8 cellular contexts compared by ENCODE assay signal in genomic region chr1:205284420-205285144, GRCh38. TPM values are rescaled to one million over a fixed set of nuclear protein-coding genes. Genes with fewer than 3 reads are reported as not detected.
DNase-seq lines count a peak whose midpoint lies in the region; ATAC-seq and TF ChIP-seq lines count a peak whose summit lies in the region.

No MANE protein-coding gene starts in this region.

- POLR2A ChIA-PET in activated CD8-positive, alpha-beta T cell treated with anti-CD3 and anti-CD28 coated beads for 36 hours (lab: Charles Lee): interaction anchor here (0.7 to 10.4 kb wide), 6 partner anchors 11 to 348 kb away, joined by 3 to 158 read pairs (median 3); partner anchors contain the start of genes ELK4 and NUAK2

- peaks cover 3% of the 10 kb centered on the region for H3K9me3 Mint-ChIP-seq in activated CD8-positive, alpha-beta T cell treated with anti-CD3 and anti-CD28 coated beads for 36 hours

- no peak overlapping the region for H3K4me3 ChIP-seq in dorsolateral prefrontal cortex
- no peak overlapping the region for H3K4me3 ChIP-seq in right lobe of liver

- H3K36me3 ChIP-seq in right lobe of liver: no peaks in the 10 kb centered on the region

- TF ChIP-seq CTCF in activated CD8-positive, alpha-beta T cell treated with anti-CD3 and anti-CD28 coated beads for 36 hours (IDR thresholded peaks at IDR 0.05): no peak
- TF ChIP-seq CTCF in dorsolateral prefrontal cortex (IDR thresholded peaks at IDR 0.05 in 54 of 56, conservative IDR thresholded peaks at IDR 0.05 in 2 of 56; ENCODE audit: low read depth in 1 of 56, partially characterized antibody in 56 of 56) (peak in 29 of 56 donors; percentile 1 to 52 (median 26)), right lobe of liver (IDR thresholded peaks at IDR 0.05) (no peak)

- no peak for TF ChIP-seq POLR2A in right lobe of liver (IDR thresholded peaks at IDR 0.05)

- CTCF ChIA-PET in activated CD8-positive, alpha-beta T cell treated with anti-CD3 and anti-CD28 coated beads for 36 hours (lab: Charles Lee): interaction anchor here (0.9 to 23.4 kb wide), 4 partner anchors 10 to 56 kb away, joined by 4 to 1285 read pairs (median 68); partner anchors contain the start of gene NUAK2

- peaks cover 74% of the 10 kb centered on the region for H3K4me1 Mint-ChIP-seq in activated CD8-positive, alpha-beta T cell treated with anti-CD3 and anti-CD28 coated beads for 36 hours (ENCODE audit: low read depth)

- H3K4me1 ChIP-seq in right lobe of liver: peaks cover 0 to 13% (median under 1%) of the 10 kb centered on the region in 4 donors

- intact Hi-C loops in activated CD8-positive, alpha-beta T cell treated with anti-CD3 and anti-CD28 coated beads for 36 hours (cut with micrococcal nuclease): loop anchor here (2.0 kb wide), 1 partner anchor 36 kb away; the partner anchor contains the start of gene NUAK2
- intact Hi-C loops in dorsolateral prefrontal cortex (cut with DNase I): loop anchor here (2.0 to 5.0 kb wide), 2 partner anchors 36 to 38 kb away; partner anchors contain the start of gene NUAK2 (in 2 of the 2)
- intact Hi-C loops in right lobe of liver (cut with DNase I): no loop called here

- 67% methylated on average over 1 of the region's 7 CpGs for WGBS in right lobe of liver (ENCODE audit: insufficient coverage, low coverage, low lambda C conversion rate, missing lambda C conversion rate)

- H3K27ac Mint-ChIP-seq in activated CD8-positive, alpha-beta T cell treated with anti-CD3 and anti-CD28 coated beads for 36 hours: peak overlapping the region; percentile 66

- no peaks in the 10 kb centered on the region for H3K36me3 Mint-ChIP-seq in activated CD8-positive, alpha-beta T cell treated with anti-CD3 and anti-CD28 coated beads for 36 hours (ENCODE audit: low read depth)

- no peaks in the 10 kb centered on the region for H3K27me3 Mint-ChIP-seq in activated CD8-positive, alpha-beta T cell treated with anti-CD3 and anti-CD28 coated beads for 36 hours

- no peaks in the 10 kb centered on the region for H3K27me3 ChIP-seq in dorsolateral prefrontal cortex
- H3K27me3 ChIP-seq in right lobe of liver: no peaks in the 10 kb centered on the region

- no peaks in the 10 kb centered on the region for H3K9me3 ChIP-seq in right lobe of liver

- ATAC-seq in activated CD8-positive, alpha-beta T cell treated with anti-CD3 and anti-CD28 coated beads for 36 hours: peak; percentile 75
- ATAC-seq in right lobe of liver (peak; percentile 80 to 94 (median 84)), HG03457 (IDR thresholded peaks at IDR 0.05; ENCODE audit: unreplicated experiment) (no peak)

- H3K27ac ChIP-seq in dorsolateral prefrontal cortex: peak overlapping the region in 58 of 59 donors; percentile 55 to 98 (median 88)
- peak overlapping the region; percentile 4 to 40 (median 26) for H3K27ac ChIP-seq in right lobe of liver

- DNase-seq in NCI-H2171 treated with DMSO at 0.1 percent for 48 hours (lab: John Stamatoyannopoulos, UW) (peak; percentile 35), NCI-H2171 (lab: John Stamatoyannopoulos, UW) (no peak), NCI-H82 (lab: John Stamatoyannopoulos, UW) (peak; percentile 80), dorsolateral prefrontal cortex (peak; percentile 34 to 95 (median 91)), right lobe of liver (peak; percentile 74 to 92 (median 89))
- DNase-seq in activated CD8-positive, alpha-beta T cell treated with anti-CD3 and anti-CD28 coated beads for 36 hours: peak; percentile 96
- peak; percentile 53 to 83 for DNase-seq in stimulated activated CD4-positive, alpha-beta T cell treated with anti-CD3 and anti-CD28 coated beads, Interleukin-4, amount 100 ng/mL, for 4 hours

- peak overlapping the region; percentile 57 for H3K4me3 Mint-ChIP-seq in activated CD8-positive, alpha-beta T cell treated with anti-CD3 and anti-CD28 coated beads for 36 hours

RNA-seq across cellular contexts. Expression of gene NUAK2, which starts 37.0 kb away (rescaled TPM):
- 1 to 10 TPM; 1.9 TPM for total RNA-seq in activated CD8-positive, alpha-beta T cell treated with anti-CD3 and anti-CD28 coated beads for 36 hours
- 1 to 10 TPM in 102 of 120 experiments, under 1 TPM in 18; 0.55 to 5.2 (median 1.7) TPM for total RNA-seq in dorsolateral prefrontal cortex
- total RNA-seq in right lobe of liver: 1 to 10 TPM in 5 of 6 experiments, under 1 TPM in 1; 0.88 to 5.1 (median 2.1) TPM

RNA-seq across cellular contexts. Expression of gene TMCC2, which starts 56.8 kb away (rescaled TPM):
- total RNA-seq in activated CD8-positive, alpha-beta T cell treated with anti-CD3 and anti-CD28 coated beads for 36 hours: 1 to 10 TPM; 6.6 to 7.1 TPM
- total RNA-seq in dorsolateral prefrontal cortex: 100 to 1,000 TPM in 42 of 120 experiments, 10 to 100 TPM in 78; 52.9 to 143 (median 93.9) TPM
- total RNA-seq in right lobe of liver: 1 to 10 TPM in 1 of 6 experiments, under 1 TPM in 5; 0.14 to 5.9 (median 0.30) TPM

Comparison
In these comparisons a context has a peak if more than half of its experiments do, and no peak if none do; other contexts are left out.
1. CTCF ChIP-seq: peak in dorsolateral prefrontal cortex (29 of 56); none in activated CD8-positive, alpha-beta T cell treated with anti-CD3 and anti-CD28 coated beads for 36 hours (single experiment) and right lobe of liver (0 of 4).
2. RNA of gene TMCC2, which starts 56.8 kb away (total RNA-seq): 52.9 to 143 TPM in dorsolateral prefrontal cortex; 6.6 to 7.1 TPM in activated CD8-positive, alpha-beta T cell treated with anti-CD3 and anti-CD28 coated beads for 36 hours and 0.14 to 5.9 TPM in right lobe of liver; every median in the first group is over 4 times any median in the second.
3. intact Hi-C loops: an anchor here in activated CD8-positive, alpha-beta T cell treated with anti-CD3 and anti-CD28 coated beads for 36 hours (2.0 kb wide) and dorsolateral prefrontal cortex (2.0 to 5.0 kb wide); none called in right lobe of liver.